21 cellular contexts compared by ENCODE assay signal in genomic region chr7:157584420-157584819, GRCh38.
A peak's percentile ranks its signal among the peaks of the same experiment; 100 is the strongest.
DNase-seq lines count a peak whose midpoint lies in the region; ATAC-seq, FAIRE-seq and TF ChIP-seq lines count a peak whose summit lies in the region.
"Had no signal": no experiment of that assay in that cellular context is flagged by ENCODE, and none has a peak within 500 bp of the region (broad histone marks: within the 10 kb centered on the region; RNA-seq: fewer than 3 reads in every experiment).

No MANE protein-coding gene starts in this region.

- CTCF ChIA-PET in activated CD4-positive, alpha-beta memory T cell treated with anti-CD3 and anti-CD28 coated beads for 36 hours (lab: Charles Lee): interaction anchor here (1.7 kb wide), 1 partner anchor 153 kb away, joined by 8 read pairs; no protein-coding TSS in a partner anchor
- CTCF ChIA-PET in activated CD4-positive, alpha-beta memory T cell treated with anti-CD3 and anti-CD28 coated beads, Interleukin-2, amount 10 ng/mL, durations not matched to agents 7 days and 5 days (lab: Charles Lee): no interaction called here
- CTCF ChIA-PET in T-cell (lab: Charles Lee): interaction anchor here (0.6 to 0.9 kb wide), 2 partner anchors 79 to 210 kb away, joined by 3 to 4 read pairs; no protein-coding TSS in a partner anchor
- CTCF ChIA-PET in naive thymus-derived CD4-positive, alpha-beta T cell (lab: Charles Lee): no interaction called here

- FAIRE-seq in RCC 7860 (lab: Jason Lieb, UNC): no peak
- FAIRE-seq: A549, D721Med, GM12891 had no signal

- H3K27me3 Mint-ChIP-seq in activated CD4-positive, alpha-beta memory T cell treated with anti-CD3 and anti-CD28 coated beads for 36 hours: peaks cover 10% of the 10 kb centered on the region
- peaks cover 39% of the 10 kb centered on the region for H3K27me3 Mint-ChIP-seq in activated CD4-positive, alpha-beta memory T cell treated with anti-CD3 and anti-CD28 coated beads, Interleukin-2, amount 10 ng/mL, durations not matched to agents 7 days and 5 days
- H3K27me3 Mint-ChIP-seq in T-cell: peaks cover 18 to 39% of the 10 kb centered on the region in 2 donors
- H3K27me3 Mint-ChIP-seq in naive thymus-derived CD4-positive, alpha-beta T cell: peaks cover 0 to 41% (median 16%) of the 10 kb centered on the region in 5 donors

- H3K4me3 ChIP-seq in naive thymus-derived CD4-positive, alpha-beta T cell (ENCODE audit: low read length): no peak overlapping the region
- H3K4me3 ChIP-seq in upper lobe of right lung: no peak overlapping the region
- H3K4me3 ChIP-seq: A549, GM23338 had no signal

- no peak for TF ChIP-seq CTCF in upper lobe of right lung (IDR thresholded peaks at IDR 0.05)

- H3K9me3 ChIP-seq in naive thymus-derived CD4-positive, alpha-beta T cell (ENCODE audit: control insufficient read depth in 2 of 3, low read length in 3 of 3): no peaks in the 10 kb centered on the region
- no peaks in the 10 kb centered on the region for H3K9me3 ChIP-seq in upper lobe of right lung
- H3K9me3 ChIP-seq: A549 had no signal

- no peaks in the 10 kb centered on the region for H3K36me3 ChIP-seq in naive thymus-derived CD4-positive, alpha-beta T cell (ENCODE audit: control insufficient read depth in 2 of 3, insufficient read depth in 3 of 3, low read length in 3 of 3)
- no peaks in the 10 kb centered on the region for H3K36me3 ChIP-seq in upper lobe of right lung

- H3K36me3 Mint-ChIP-seq in activated CD4-positive, alpha-beta memory T cell treated with anti-CD3 and anti-CD28 coated beads for 36 hours: no peaks in the 10 kb centered on the region
- no peaks in the 10 kb centered on the region for H3K36me3 Mint-ChIP-seq in activated CD4-positive, alpha-beta memory T cell treated with anti-CD3 and anti-CD28 coated beads, Interleukin-2, amount 10 ng/mL, durations not matched to agents 7 days and 5 days (ENCODE audit: low read depth)
- no peaks in the 10 kb centered on the region for H3K36me3 Mint-ChIP-seq in T-cell
- peaks cover 0 to 3% (median 0%) of the 10 kb centered on the region in 5 donors for H3K36me3 Mint-ChIP-seq in naive thymus-derived CD4-positive, alpha-beta T cell

- no peak overlapping the region for H3K27ac ChIP-seq in naive thymus-derived CD4-positive, alpha-beta T cell (ENCODE audit: low read depth, low read length)
- H3K27ac ChIP-seq in upper lobe of right lung: no peak overlapping the region
- H3K27ac ChIP-seq: A549, RWPE1 had no signal

- peaks cover 8% of the 10 kb centered on the region for H3K4me1 Mint-ChIP-seq in activated CD4-positive, alpha-beta memory T cell treated with anti-CD3 and anti-CD28 coated beads for 36 hours (ENCODE audit: low read depth)
- H3K4me1 Mint-ChIP-seq in activated CD4-positive, alpha-beta memory T cell treated with anti-CD3 and anti-CD28 coated beads, Interleukin-2, amount 10 ng/mL, durations not matched to agents 7 days and 5 days: peaks cover 6% of the 10 kb centered on the region
- peaks cover 16 to 20% (median 19%) of the 10 kb centered on the region in 3 donors for H3K4me1 Mint-ChIP-seq in T-cell
- peaks cover 6 to 20% (median 16%) of the 10 kb centered on the region in 7 donors for H3K4me1 Mint-ChIP-seq in naive thymus-derived CD4-positive, alpha-beta T cell
- H3K4me1 Mint-ChIP-seq: GM23338 had no signal

- no peaks in the 10 kb centered on the region for H3K9me3 Mint-ChIP-seq in activated CD4-positive, alpha-beta memory T cell treated with anti-CD3 and anti-CD28 coated beads for 36 hours
- H3K9me3 Mint-ChIP-seq in activated CD4-positive, alpha-beta memory T cell treated with anti-CD3 and anti-CD28 coated beads, Interleukin-2, amount 10 ng/mL, durations not matched to agents 7 days and 5 days: no peaks in the 10 kb centered on the region
- H3K9me3 Mint-ChIP-seq in T-cell: no peaks in the 10 kb centered on the region
- peaks cover 0 to 3% (median 0%) of the 10 kb centered on the region in 11 donors for H3K9me3 Mint-ChIP-seq in naive thymus-derived CD4-positive, alpha-beta T cell
- H3K9me3 Mint-ChIP-seq: IgD-negative memory B cell had no signal

- peak in 1 of 4 experiments; percentile 71 for ATAC-seq in T-cell (replicated peaks in 1 of 4)
- no peak for ATAC-seq in naive thymus-derived CD4-positive, alpha-beta T cell
- no peak for ATAC-seq in upper lobe of right lung
- no peak for ATAC-seq in GM21825 (IDR thresholded peaks at IDR 0.05; ENCODE audit: unreplicated experiment)
- ATAC-seq: A549, GM23338, HCT116, PC-3 had no signal

- peaks cover 0 to 6% of the 10 kb centered on the region in 2 donors for H3K4me1 ChIP-seq in naive thymus-derived CD4-positive, alpha-beta T cell (ENCODE audit: control insufficient read depth in 2 of 2, insufficient read depth in 2 of 2, low read length in 2 of 2)
- no peaks in the 10 kb centered on the region for H3K4me1 ChIP-seq in upper lobe of right lung
- H3K4me1 ChIP-seq: A549 had no signal

- DNase-seq in activated CD4-positive, alpha-beta memory T cell treated with anti-CD3 and anti-CD28 coated beads for 36 hours: peak; percentile 24
- no peak for DNase-seq in activated CD4-positive, alpha-beta memory T cell treated with anti-CD3 and anti-CD28 coated beads, Interleukin-2, amount 10 ng/mL, durations not matched to agents 7 days and 5 days
- peak in 1 of 34 experiments; percentile 35 for DNase-seq in T-cell
- peak in 3 of 9 donors; percentile 10 to 20 (median 16) for DNase-seq in naive thymus-derived CD4-positive, alpha-beta T cell
- DNase-seq in upper lobe of right lung: peak; percentile 10
- no peak for DNase-seq in RCC 7860 (ENCODE audit: low spot score)
- DNase-seq: C1 segment of cervical spinal cord, Karpas-422, NCI-H1417 treated with DMSO at 0.1 percent for 48 hours, NCI-H187 treated with DMSO at 0.1 percent for 48 hours, NCI-H345, NCI-H526, PC-3 had no signal

- no peak overlapping the region for H3K27ac Mint-ChIP-seq in activated CD4-positive, alpha-beta memory T cell treated with anti-CD3 and anti-CD28 coated beads for 36 hours
- no peak overlapping the region for H3K27ac Mint-ChIP-seq in activated CD4-positive, alpha-beta memory T cell treated with anti-CD3 and anti-CD28 coated beads, Interleukin-2, amount 10 ng/mL, durations not matched to agents 7 days and 5 days
- H3K27ac Mint-ChIP-seq in T-cell: no peak overlapping the region
- peak overlapping the region in 3 of 9 donors; percentile 28 to 75 (median 72) for H3K27ac Mint-ChIP-seq in naive thymus-derived CD4-positive, alpha-beta T cell
- H3K27ac Mint-ChIP-seq: GM23338, IgD-negative memory B cell had no signal

- no peak overlapping the region for H3K4me3 Mint-ChIP-seq in activated CD4-positive, alpha-beta memory T cell treated with anti-CD3 and anti-CD28 coated beads for 36 hours
- no peak overlapping the region for H3K4me3 Mint-ChIP-seq in activated CD4-positive, alpha-beta memory T cell treated with anti-CD3 and anti-CD28 coated beads, Interleukin-2, amount 10 ng/mL, durations not matched to agents 7 days and 5 days
- peak overlapping the region in 2 of 3 donors; percentile 50 to 81 for H3K4me3 Mint-ChIP-seq in T-cell
- peak overlapping the region in 7 of 10 donors; percentile 38 to 75 (median 55) for H3K4me3 Mint-ChIP-seq in naive thymus-derived CD4-positive, alpha-beta T cell
- H3K4me3 Mint-ChIP-seq: GM23338, IgD-negative memory B cell had no signal

- no peaks in the 10 kb centered on the region for H3K27me3 ChIP-seq in naive thymus-derived CD4-positive, alpha-beta T cell (ENCODE audit: control insufficient read depth in 2 of 2, insufficient read depth in 2 of 2, low read length in 2 of 2)
- H3K27me3 ChIP-seq in upper lobe of right lung: peaks cover 8% of the 10 kb centered on the region

- POLR2A ChIA-PET in activated CD4-positive, alpha-beta memory T cell treated with anti-CD3 and anti-CD28 coated beads for 36 hours (lab: Charles Lee): no interaction called here
- POLR2A ChIA-PET in activated CD4-positive, alpha-beta memory T cell treated with anti-CD3 and anti-CD28 coated beads, Interleukin-2, amount 10 ng/mL, durations not matched to agents 7 days and 5 days (lab: Charles Lee): interaction anchor here (0.7 kb wide), 1 partner anchor 920 kb away, joined by 3 read pairs; no protein-coding TSS in a partner anchor
- POLR2A ChIA-PET in T-cell (lab: Charles Lee): no interaction called here
- POLR2A ChIA-PET in naive thymus-derived CD4-positive, alpha-beta T cell (lab: Charles Lee): interaction anchor here (0.9 kb wide), 1 partner anchor 28 kb away, joined by 3 read pairs; no protein-coding TSS in a partner anchor

- intact Hi-C loops in activated CD4-positive, alpha-beta memory T cell treated with anti-CD3 and anti-CD28 coated beads for 36 hours (cut with micrococcal nuclease): no loop called here
- intact Hi-C loops in naive thymus-derived CD4-positive, alpha-beta T cell (cut with micrococcal nuclease): no loop called here
- intact Hi-C loops in upper lobe of right lung (cut with DNase I): no loop called here

Comparison
In these comparisons a context has a peak if more than half of its experiments do, and no peak if none do; other contexts are left out.
1. DNase-seq: peak in activated CD4-positive, alpha-beta memory T cell treated with anti-CD3 and anti-CD28 coated beads for 36 hours (single experiment) and upper lobe of right lung (single experiment); none in activated CD4-positive, alpha-beta memory T cell treated with anti-CD3 and anti-CD28 coated beads, Interleukin-2, amount 10 ng/mL, durations not matched to agents 7 days and 5 days (single experiment) and RCC 7860 (single experiment).
2. CTCF ChIA-PET loops: an anchor here in activated CD4-positive, alpha-beta memory T cell treated with anti-CD3 and anti-CD28 coated beads for 36 hours (1.7 kb wide) and T-cell (0.6 to 0.9 kb wide); none called in activated CD4-positive, alpha-beta memory T cell treated with anti-CD3 and anti-CD28 coated beads, Interleukin-2, amount 10 ng/mL, durations not matched to agents 7 days and 5 days and naive thymus-derived CD4-positive, alpha-beta T cell.
3. POLR2A ChIA-PET loops: an anchor here in activated CD4-positive, alpha-beta memory T cell treated with anti-CD3 and anti-CD28 coated beads, Interleukin-2, amount 10 ng/mL, durations not matched to agents 7 days and 5 days (0.7 kb wide) and naive thymus-derived CD4-positive, alpha-beta T cell (0.9 kb wide); none called in activated CD4-positive, alpha-beta memory T cell treated with anti-CD3 and anti-CD28 coated beads for 36 hours and T-cell.
4. H3K4me3 Mint-ChIP-seq: peak in T-cell (2 of 3) and naive thymus-derived CD4-positive, alpha-beta T cell (7 of 10); none in activated CD4-positive, alpha-beta memory T cell treated with anti-CD3 and anti-CD28 coated beads for 36 hours (single experiment) and activated CD4-positive, alpha-beta memory T cell treated with anti-CD3 and anti-CD28 coated beads, Interleukin-2, amount 10 ng/mL, durations not matched to agents 7 days and 5 days (single experiment).